Comparison of ENCODE assay signal across 7 cellular contexts in the genomic region with DNA sequence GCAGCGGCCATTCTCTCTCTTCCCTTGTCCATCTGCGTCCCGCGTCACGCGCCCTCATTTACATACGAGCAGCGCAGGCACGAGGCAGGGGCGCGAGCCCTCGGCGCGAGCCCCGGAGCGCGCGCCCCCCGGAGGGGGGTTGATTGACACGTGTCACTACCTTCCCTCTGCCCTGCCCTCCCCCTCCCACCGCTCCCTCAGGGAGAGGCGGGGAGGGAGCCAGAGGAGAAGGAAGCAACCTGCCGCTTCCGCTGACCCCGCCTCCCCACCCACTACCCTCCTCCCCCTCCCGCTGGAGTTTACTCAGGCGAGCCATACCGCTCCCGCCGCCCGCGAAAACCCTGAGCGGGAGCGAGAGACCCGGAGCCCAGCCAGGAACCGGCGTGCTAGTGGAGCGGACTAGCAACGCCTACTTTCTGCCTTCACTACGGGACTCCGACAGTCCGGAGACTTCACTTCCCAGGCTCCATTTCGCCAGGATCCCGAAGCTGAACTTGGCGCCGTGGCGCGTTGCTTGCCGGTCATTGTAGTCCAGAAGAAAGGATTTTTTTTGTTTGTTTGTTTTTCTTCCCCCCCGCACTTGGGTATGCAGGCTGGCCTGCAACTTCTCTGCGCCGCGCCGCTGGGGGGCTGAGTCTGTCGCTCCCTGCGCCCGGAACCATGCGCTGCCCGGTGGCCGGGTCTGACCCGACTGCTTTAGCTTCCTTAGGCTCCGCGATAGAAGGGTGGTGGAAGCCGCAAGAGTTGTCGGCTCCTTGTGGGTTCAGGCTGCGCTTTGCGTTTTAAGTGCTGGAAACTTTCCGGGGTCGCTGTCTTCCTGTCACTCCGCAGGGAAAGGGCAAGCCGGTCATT.
A peak's percentile ranks its signal among the peaks of the same experiment; 100 is the strongest.
DNase-seq lines count a peak whose midpoint lies in the region; ATAC-seq and TF ChIP-seq lines count a peak whose summit lies in the region.

A gene (minus strand): TSS at position 36 of the 852 bp plus-strand sequence. CDS start 4 bp downstream, at position 32.

- H3K4me3 ChIP-seq in astrocyte of the spinal cord (ENCODE audit: low read depth, low read length): peak within 1 kb of the TSS; percentile 90

- peak; percentile 98 for DNase-seq in NCI-H2029 (lab: John Stamatoyannopoulos, UW)
- peak; percentile 97 for DNase-seq in T1000 (lab: John Stamatoyannopoulos, UW)
- peak; percentile 98 for DNase-seq in astrocyte of the spinal cord (ENCODE audit: low read depth, low spot score)
- DNase-seq in hippocampal formation (lab: John Stamatoyannopoulos, UW): peak; percentile 92 to 97
- peak; percentile 98 for DNase-seq in retina

- in situ Hi-C loops in astrocyte of the spinal cord (cut with HindIII; ENCODE audit: low sequenced_read_pairs): no loop called here

- peak; percentile 78 for ATAC-seq in GM18502 (IDR thresholded peaks at IDR 0.05; ENCODE audit: poor library complexity, unreplicated experiment)
- ATAC-seq in HG02973 (IDR thresholded peaks at IDR 0.05; ENCODE audit: unreplicated experiment): peak; percentile 76

- no peak for TF ChIP-seq CTCF in astrocyte of the spinal cord (IDR thresholded peaks at IDR 0.05; ENCODE audit: low read depth, low read length)

Comparison
In these comparisons a context has a peak if more than half of its experiments do, and no peak if none do; other contexts are left out.
1. Peak in every context shown above with its lines: DNase-seq, ATAC-seq and H3K4me3 ChIP-seq.